Comparison of ENCODE assay signal across 7 cellular contexts in genomic region chr1:22420456-22421053, GRCh38. TPM values are rescaled to one million over a fixed set of nuclear protein-coding genes. Genes with fewer than 3 reads are reported as not detected.
DNase-seq lines count a peak whose midpoint lies in the region; ATAC-seq, FAIRE-seq and TF ChIP-seq lines count a peak whose summit lies in the region.

No MANE protein-coding gene starts in this region.

- TF ChIP-seq CTCF in GM12875 (IDR thresholded peaks at IDR 0.05; ENCODE audit: borderline replicate concordance, insufficient read depth, low read depth, low read length) = peak; percentile 64
- peak; percentile 86 to 94 (median 90) for TF ChIP-seq CTCF in K562 (IDR thresholded peaks at IDR 0.05 in 2 of 3, conservative IDR thresholded peaks at IDR 0.05 in 1 of 3; ENCODE audit: insufficient read depth in 2 of 3, low read depth in 1 of 3, low read length in 3 of 3)
- TF ChIP-seq CTCF in smooth muscle cell (IDR thresholded peaks at IDR 0.05; ENCODE audit: borderline replicate concordance, insufficient read depth, poor library complexity, severe bottlenecking) = peak; percentile 82

- no peak overlapping the region for H3K4me3 ChIP-seq in GM12875 (ENCODE audit: low read depth, low read length)
- no peak overlapping the region for H3K4me3 ChIP-seq in K562
- H3K4me3 ChIP-seq in smooth muscle cell = no peak overlapping the region

- no peak overlapping the region for H3K27ac ChIP-seq in K562 (ENCODE audit: extremely low read depth, low read depth, low read length)
- no peak overlapping the region for H3K27ac ChIP-seq in smooth muscle cell (ENCODE audit: low read depth)

- H3K79me2 ChIP-seq in K562 (ENCODE audit: control insufficient read depth, insufficient read depth, low read length) (no peaks in the 10 kb centered on the region), smooth muscle cell (ENCODE audit: low read depth) (no peaks in the 10 kb centered on the region)

- in situ Hi-C loops in K562 (cut with MboI) = no loop called here

- peak; percentile 48 to 54 for DNase-seq in NCI-H187 (lab: John Stamatoyannopoulos, UW)
- DNase-seq in T-helper 9 cell = peak; percentile 28
- DNase-seq in K562 (ENCODE audit: extremely low read depth in 1 of 4, low spot score in 3 of 4) = peak; percentile 78 to 85 (median 80)
- peak; percentile 90 for DNase-seq in iPS-NIHi11 (ENCODE audit: low spot score)
- DNase-seq in smooth muscle cell (lab: John Stamatoyannopoulos, UW; ENCODE audit: unreplicated experiment) = peak; percentile 31

- TF ChIP-seq EP300 in K562 (IDR thresholded peaks at IDR 0.05; ENCODE audit: low read length) = no peak

- intact Hi-C loops in K562 (cut with micrococcal nuclease) = loop anchor here (1.0 to 10.0 kb wide), 3 partner anchors 114 to 514 kb away; no protein-coding TSS in a partner anchor

- CTCF ChIA-PET in K562 (lab: Yijun Ruan, JAX; ENCODE audit: low intra/inter-chr PET ratio) = interaction anchor here (0.6 to 5.9 kb wide), 5 partner anchors 106 to 783 kb away, joined by 3 to 96 read pairs (median 3); partner anchors contain the start of gene C1QC

- no peaks in the 10 kb centered on the region for H3K36me3 ChIP-seq in K562 (ENCODE audit: control insufficient read depth, insufficient read depth, low read length)
- H3K36me3 ChIP-seq in smooth muscle cell (ENCODE audit: low read depth) = no peaks in the 10 kb centered on the region

- peaks cover 3 to 4% of the 10 kb centered on the region in 2 experiments; a peak in 1 of 5 replicates for H3K4me1 ChIP-seq in K562 (replicated peaks in 1 of 2; ENCODE audit: control insufficient read depth in 2 of 2, insufficient read depth in 2 of 2, low read length in 2 of 2)
- H3K4me1 ChIP-seq in smooth muscle cell (ENCODE audit: low read depth) = no peaks in the 10 kb centered on the region

- no peak overlapping the region for H3K4me2 ChIP-seq in K562 (ENCODE audit: insufficient read depth, low read length)
- H3K4me2 ChIP-seq in smooth muscle cell = no peak overlapping the region

- peaks cover 12 to 15% of the 10 kb centered on the region in 2 experiments for H3K27me3 ChIP-seq in K562 (ENCODE audit: control insufficient read depth in 2 of 2, insufficient read depth in 2 of 2, low read length in 2 of 2)
- no peaks in the 10 kb centered on the region for H3K27me3 ChIP-seq in smooth muscle cell (ENCODE audit: low read depth)

- H2AFZ ChIP-seq in K562 (ENCODE audit: low read depth, low read length) (no peak overlapping the region), smooth muscle cell (ENCODE audit: low read depth) (no peak overlapping the region)

- no peaks in the 10 kb centered on the region for H3K9me1 ChIP-seq in K562 (ENCODE audit: control insufficient read depth, insufficient read depth, low read length)

- ATAC-seq in K562 (peak; percentile 95), GM21381 (IDR thresholded peaks at IDR 0.05; ENCODE audit: unreplicated experiment) (no peak)

- POLR2A ChIA-PET in K562 (lab: Yijun Ruan, JAX) = interaction anchor here (0.5 to 0.6 kb wide), 3 partner anchors 147 to 222 kb away, joined by 3 to 5 read pairs (median 4); no protein-coding TSS in a partner anchor

- H3F3A ChIP-seq in smooth muscle cell (ENCODE audit: low read depth) = no peaks in the 10 kb centered on the region

- BruUV-seq in K562 (replicated peaks; lab: Mats Ljungman, UMichigan) = no TSS peak

- FAIRE-seq in K562 (lab: Jason Lieb, UNC) = peak; percentile 96

- H4K20me1 ChIP-seq in K562 (replicated peaks; ENCODE audit: control insufficient read depth, insufficient read depth, low read length) = no peaks in the 10 kb centered on the region
- H4K20me1 ChIP-seq in smooth muscle cell (ENCODE audit: low read depth) = no peaks in the 10 kb centered on the region

- H3K9me3 ChIP-seq in K562 (replicated peaks; ENCODE audit: control insufficient read depth, insufficient read depth, low read depth, low read length) (no peaks in the 10 kb centered on the region), smooth muscle cell (replicated peaks; ENCODE audit: low read depth) (no peaks in the 10 kb centered on the region)

- H3K9ac ChIP-seq in K562 (ENCODE audit: insufficient read depth in 1 of 2, low read depth in 2 of 2, low read length in 2 of 2) (no peak overlapping the region), smooth muscle cell (ENCODE audit: low read depth) (no peak overlapping the region)

- TF ChIP-seq RAD21 in K562 (CRISPR knock-in tag; conservative IDR thresholded peaks at IDR 0.05 in 1 of 2, IDR thresholded peaks at IDR 0.05 in 1 of 2) = peak; percentile 94 to 99

- TF ChIP-seq POLR2A in K562 (conservative IDR thresholded peaks at IDR 0.05) = no peak

- 26% methylated on average over 12 of the region's 15 CpGs for WGBS in K562 (ENCODE audit: insufficient coverage, low coverage, missing lambda C conversion rate)
- whole genome bisulfite sequencing in smooth muscle cell (ENCODE audit: low lambda C conversion rate) = 57% methylated on average over 15 of the region's 15 CpGs

TF ChIP-seq in K562, 482 proteins besides CTCF, POLR2A, EP300 and RAD21 (continues in another document):
- no peak for TF ChIP-seq USF2 (CRISPR knock-in tag; IDR thresholded peaks at IDR 0.05)
- TF ChIP-seq TFAP4 (CRISPR knock-in tag; IDR thresholded peaks at IDR 0.05; ENCODE audit: borderline replicate concordance) = peak; percentile 80; the same call in 1 of the 2 replicates
- peak; percentile 88 for TF ChIP-seq ARID2 (IDR thresholded peaks at IDR 0.05)
- no peak for TF ChIP-seq TFE3 (CRISPR knock-in tag; IDR thresholded peaks at IDR 0.05)
- TF ChIP-seq ZSCAN32 (CRISPR knock-in tag; IDR thresholded peaks at IDR 0.05) = peak; percentile 69; the same call in 1 of the 2 replicates
- TF ChIP-seq HMG20A (CRISPR knock-in tag; conservative IDR thresholded peaks at IDR 0.05) = no peak
- peak; percentile 34; the same call in 1 of the 2 replicates for TF ChIP-seq HCFC1 (IDR thresholded peaks at IDR 0.05; ENCODE audit: low read depth, low read length)
- TF ChIP-seq GATAD2A (IDR thresholded peaks at IDR 0.05) = no peak
- TF ChIP-seq JUND (IDR thresholded peaks at IDR 0.05; ENCODE audit: borderline replicate concordance, low read depth, low read length) = peak; percentile 34; the same call in 1 of the 2 replicates
- no peak; the same call in 2 of the 3 replicates for TF ChIP-seq JUND (tag; IDR thresholded peaks at IDR 0.05; ENCODE audit: borderline replicate concordance, low read depth, low read length)
- 0 out of 2 replicates have a peak, but pooled peaks have one; percentile 35 for TF ChIP-seq C11orf30 (IDR thresholded peaks at IDR 0.05; ENCODE audit: low read depth)
- TF ChIP-seq FOXA1 (IDR thresholded peaks at IDR 0.05; ENCODE audit: borderline replicate concordance) = no peak
- peak; percentile 33; the same call in 1 of the 2 replicates for TF ChIP-seq ZNF263 (CRISPR knock-in tag; IDR thresholded peaks at IDR 0.05; ENCODE audit: borderline replicate concordance)
- no peak for TF ChIP-seq ZNF57 (CRISPR knock-in tag; IDR thresholded peaks at IDR 0.05)

RNA-seq across cellular contexts. Expression of gene ZBTB40, which starts 31.1 kb away (rescaled TPM):
- 58.0 and 66.5 TPM in 2 replicates for total RNA-seq in K562 (2011; cell fraction: chromatin; rRNA removed; ENCODE audit: low replicate concordance)
- total RNA-seq in K562 (2011; cell fraction: nucleolus; rRNA removed) = 22.5 and 26.7 TPM in 2 replicates
- total RNA-seq in K562 (2011; cell fraction: nucleoplasm; rRNA removed) = 28.2 and 29.6 TPM in 2 replicates
- 16.3 and 18.7 TPM in 2 replicates for total RNA-seq in K562 (2014; rRNA removed)
- total RNA-seq in K562 (2014; rRNA removed; fragmentation: Illumina TruSeq; extraction: Trizol) = 18.0 and 18.8 TPM in 2 replicates
- 21.9 and 22.3 TPM in 2 replicates for total RNA-seq in K562 (2015; rRNA removed; fragmentation: Illumina TruSeq; extraction: Trizol)
- 25.3 and 26.0 TPM in 2 replicates for total RNA-seq in K562 (2021)
- 11.1 and 12.3 TPM in 2 replicates for polyA plus RNA-seq in K562 (2011; rRNA removed)
- polyA plus RNA-seq in K562 (2011; cell fraction: cytosol; rRNA removed) = 7.7 and 9.6 TPM in 2 replicates
- polyA plus RNA-seq in K562 (2011; cell fraction: nucleus; rRNA removed) = 54.9 and 86.0 TPM in 2 replicates
- polyA plus RNA-seq in K562 (2012) = 14.2 and 17.0 TPM in 2 replicates
- 20.1 and 22.9 TPM in 2 replicates for polyA plus RNA-seq in K562 (2014; fragmentation: Illumina TruSeq; extraction: Trizol)
- polyA plus RNA-seq in K562 (2014; fragmentation: Nextera tagmentation; extraction: Ambion mirVana) = 1 to 10 TPM; 2.6 to 5.1 TPM
- 21.2 and 21.8 TPM in 2 replicates for polyA plus RNA-seq in K562 (2014; rRNA removed)
- polyA minus RNA-seq in K562 (2011; rRNA and poly(A)+ RNA removed) = 17.6 and 19.0 TPM in 2 replicates
- 8.6 and 10.1 TPM in 2 replicates for polyA minus RNA-seq in K562 (2011; cell fraction: cytosol; rRNA and poly(A)+ RNA removed)
- 18.2 and 27.2 TPM in 2 replicates for polyA minus RNA-seq in K562 (2011; cell fraction: nucleus; rRNA and poly(A)+ RNA removed)
- total RNA-seq in smooth muscle cell = 10.9 and 14.6 TPM in 2 replicates
- 3.8 and 4.1 TPM in 2 replicates for polyA plus RNA-seq in smooth muscle cell

Comparison
In these comparisons a context has a peak if more than half of its experiments do, and no peak if none do; other contexts are left out.
1. DNase-seq: peak in every context shown above with its lines; median percentile 90 in iPS-NIHi11; 80 in K562; 51 in NCI-H187; 31 in smooth muscle cell; 28 in T-helper 9 cell.